Comparison of ENCODE assay signal across 8 cellular contexts in the genomic region with DNA sequence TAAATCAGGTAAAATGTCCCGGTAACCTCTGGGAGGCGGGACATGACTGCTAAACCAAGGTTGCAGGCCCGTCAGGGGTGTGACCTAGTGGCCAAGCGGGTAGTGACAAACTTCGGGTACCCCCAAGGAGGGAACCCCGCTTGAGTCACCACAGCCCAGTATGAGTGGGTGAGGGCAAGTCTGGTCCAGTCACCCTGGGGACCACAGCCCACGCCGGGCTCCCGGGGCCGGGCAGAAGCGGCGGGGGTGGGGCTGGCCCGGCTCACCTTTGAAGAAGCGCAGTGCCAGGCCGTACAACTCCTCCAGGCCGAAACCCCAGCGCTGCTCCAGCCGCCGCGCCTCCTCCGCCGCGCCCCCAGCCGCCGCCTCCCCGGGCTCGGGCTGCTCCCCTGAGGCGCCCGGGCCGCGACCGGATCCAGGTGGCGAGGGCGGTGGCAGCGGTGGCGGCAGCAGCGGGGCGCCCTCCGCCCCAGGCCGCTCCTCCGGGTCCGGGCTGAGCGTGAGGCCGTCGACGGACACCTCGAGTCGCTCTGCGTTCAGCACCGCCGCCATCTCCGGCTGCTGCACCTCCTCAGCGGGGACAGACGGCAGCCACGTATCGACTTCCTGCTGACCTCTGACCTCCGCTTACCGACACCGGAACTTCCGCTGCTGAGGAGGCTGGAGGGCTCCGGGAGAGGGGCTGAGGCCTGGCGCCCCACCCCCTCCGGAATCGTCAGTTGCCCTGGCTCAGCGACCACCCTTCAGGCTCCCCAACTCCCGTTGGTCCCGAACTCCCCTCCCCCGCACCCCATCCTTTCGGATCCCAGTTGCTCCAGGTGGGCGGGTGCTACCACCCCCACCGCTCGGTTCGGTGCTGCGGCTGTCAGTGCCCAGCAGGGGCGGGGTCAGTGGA. TPM values are rescaled to one million over a fixed set of nuclear protein-coding genes. Genes with fewer than 3 reads are reported as not detected.
DNase-seq lines count a peak whose midpoint lies in the region; ATAC-seq and TF ChIP-seq lines count a peak whose summit lies in the region.

Gene ACBD3 (minus strand): TSS at position 618 of the 895 bp plus-strand sequence. CDS start 66 bp downstream, at position 552.

- H3K27me3 Mint-ChIP-seq in activated T-helper 2 cell treated with anti-CD3 and anti-CD28 coated beads, Interferon-gamma antibody, Interleukin-2, Interleukin-4, amounts not matched to agents 10 μg/mL and 5 μg/mL and 100 μg/mL, durations not matched to agents 14 hours and 24 hours and 36 hours (ENCODE audit: low read depth): no peaks in the 10 kb centered on the region
- H3K27me3 Mint-ChIP-seq in natural killer cell treated with Interleukin-12 subunit alpha and Interleukin-12 subunit beta and Interleukin-15 and Interleukin-18, amount 100 ng/mL, for 72 hours: no peaks in the 10 kb centered on the region

- peak; percentile 97 to 98 for ATAC-seq in natural killer cell treated with Interleukin-12 subunit alpha and Interleukin-12 subunit beta and Interleukin-15 and Interleukin-18, amount 100 ng/mL, for 72 hours

- peak within 1 kb of the TSS; percentile 92 for H3K27ac Mint-ChIP-seq in activated T-helper 2 cell treated with anti-CD3 and anti-CD28 coated beads, Interferon-gamma antibody, Interleukin-2, Interleukin-4, amounts not matched to agents 10 μg/mL and 5 μg/mL and 100 μg/mL, durations not matched to agents 14 hours and 24 hours and 36 hours
- H3K27ac Mint-ChIP-seq in natural killer cell treated with Interleukin-12 subunit alpha and Interleukin-12 subunit beta and Interleukin-15 and Interleukin-18, amount 100 ng/mL, for 72 hours: peak within 1 kb of the TSS; percentile 95 to 96

- H3K9me3 Mint-ChIP-seq in activated T-helper 2 cell treated with anti-CD3 and anti-CD28 coated beads, Interferon-gamma antibody, Interleukin-2, Interleukin-4, amounts not matched to agents 10 μg/mL and 5 μg/mL and 100 μg/mL, durations not matched to agents 14 hours and 24 hours and 36 hours: no peaks in the 10 kb centered on the region
- no peaks in the 10 kb centered on the region for H3K9me3 Mint-ChIP-seq in natural killer cell treated with Interleukin-12 subunit alpha and Interleukin-12 subunit beta and Interleukin-15 and Interleukin-18, amount 100 ng/mL, for 72 hours

- peak within 1 kb of the TSS; percentile 97 for H3K4me3 ChIP-seq in H7 (ENCODE audit: insufficient read depth, low read depth, low read length)

- peak within 1 kb of the TSS; percentile 96 for H3K4me3 Mint-ChIP-seq in activated T-helper 2 cell treated with anti-CD3 and anti-CD28 coated beads, Interferon-gamma antibody, Interleukin-2, Interleukin-4, amounts not matched to agents 10 μg/mL and 5 μg/mL and 100 μg/mL, durations not matched to agents 14 hours and 24 hours and 36 hours (ENCODE audit: low read depth)
- H3K4me3 Mint-ChIP-seq in natural killer cell treated with Interleukin-12 subunit alpha and Interleukin-12 subunit beta and Interleukin-15 and Interleukin-18, amount 100 ng/mL, for 72 hours: peak within 1 kb of the TSS; percentile 100

- peak; percentile 99 for TF ChIP-seq POLR2A in Raji (IDR thresholded peaks at IDR 0.05; ENCODE audit: insufficient read depth, low read depth, low read length)

- H3K27me3 ChIP-seq in H7 (ENCODE audit: control insufficient read depth, insufficient read depth, low read length): no peaks in the 10 kb centered on the region

- DNase-seq in ELF-1 (ENCODE audit: low read depth, low spot score): peak; percentile 91
- peak; percentile 95 for DNase-seq in H7
- DNase-seq in M059J (ENCODE audit: low read depth): peak; percentile 87
- DNase-seq in activated T-helper 2 cell treated with anti-CD3 and anti-CD28 coated beads, Interferon-gamma antibody, Interleukin-2, Interleukin-4, amounts not matched to agents 10 μg/mL and 5 μg/mL and 100 μg/mL, durations not matched to agents 14 hours and 24 hours and 36 hours (ENCODE audit: low spot score): peak; percentile 82
- DNase-seq in fibroblast of peridontal ligament (ENCODE audit: extremely low read depth): peak; percentile 76
- DNase-seq in natural killer cell treated with Interleukin-12 subunit alpha and Interleukin-12 subunit beta and Interleukin-15 and Interleukin-18, amount 100 ng/mL, for 72 hours (ENCODE audit: low spot score): peak; percentile 89
- DNase-seq in stimulated activated naive CD4-positive, alpha-beta T cell treated with Interleukin-2 at 50 U/mL for 16 hours (lab: John Stamatoyannopoulos, UW): peak; percentile 83

- intact Hi-C loops in activated T-helper 2 cell treated with anti-CD3 and anti-CD28 coated beads, Interferon-gamma antibody, Interleukin-2, Interleukin-4, amounts not matched to agents 10 μg/mL and 5 μg/mL and 100 μg/mL, durations not matched to agents 14 hours and 24 hours and 36 hours (cut with micrococcal nuclease): loop anchor here (2.0 to 5.0 kb wide), 3 partner anchors 62 to 122 kb away; partner anchors contain the start of gene LIN9

- peaks cover 22% of the 10 kb centered on the region for H3K4me1 Mint-ChIP-seq in activated T-helper 2 cell treated with anti-CD3 and anti-CD28 coated beads, Interferon-gamma antibody, Interleukin-2, Interleukin-4, amounts not matched to agents 10 μg/mL and 5 μg/mL and 100 μg/mL, durations not matched to agents 14 hours and 24 hours and 36 hours (ENCODE audit: low read depth)
- peaks cover 25 to 40% of the 10 kb centered on the region in 2 donors for H3K4me1 Mint-ChIP-seq in natural killer cell treated with Interleukin-12 subunit alpha and Interleukin-12 subunit beta and Interleukin-15 and Interleukin-18, amount 100 ng/mL, for 72 hours (ENCODE audit: low read depth in 2 of 2)

- peaks cover 32% of the 10 kb centered on the region for H3K36me3 Mint-ChIP-seq in activated T-helper 2 cell treated with anti-CD3 and anti-CD28 coated beads, Interferon-gamma antibody, Interleukin-2, Interleukin-4, amounts not matched to agents 10 μg/mL and 5 μg/mL and 100 μg/mL, durations not matched to agents 14 hours and 24 hours and 36 hours (ENCODE audit: low read depth)
- peaks cover 12% of the 10 kb centered on the region for H3K36me3 Mint-ChIP-seq in natural killer cell treated with Interleukin-12 subunit alpha and Interleukin-12 subunit beta and Interleukin-15 and Interleukin-18, amount 100 ng/mL, for 72 hours

- no peaks in the 10 kb centered on the region for H3K36me3 ChIP-seq in H7 (replicated peaks; ENCODE audit: control insufficient read depth, insufficient read depth, low read length)

RNA-seq across cellular contexts. Expression of gene ACBD3, which starts in this region (rescaled TPM):
- 43.7 and 57.6 TPM in 2 replicates for total RNA-seq in H7 (2014; rRNA removed; shearing (Covaris generic))
- total RNA-seq in M059J (2014; rRNA removed; shearing (Covaris generic)): 44.7 and 70.0 TPM in 2 replicates
- total RNA-seq in activated T-helper 2 cell treated with anti-CD3 and anti-CD28 coated beads, Interferon-gamma antibody, Interleukin-2, Interleukin-4, amounts not matched to agents 10 μg/mL and 5 μg/mL and 100 μg/mL, durations not matched to agents 14 hours and 24 hours and 36 hours: 24.3 and 25.4 TPM in 2 replicates
- total RNA-seq in natural killer cell treated with Interleukin-12 subunit alpha and Interleukin-12 subunit beta and Interleukin-15 and Interleukin-18, amount 100 ng/mL, for 72 hours: 10 to 100 TPM; 27.6 to 30.3 TPM

Comparison
In these comparisons a context has a peak if more than half of its experiments do, and no peak if none do; other contexts are left out.
1. Peak in every context shown above with its lines: DNase-seq, ATAC-seq and H3K4me3 ChIP-seq.